16 cellular contexts compared by ENCODE assay signal in the genomic region with DNA sequence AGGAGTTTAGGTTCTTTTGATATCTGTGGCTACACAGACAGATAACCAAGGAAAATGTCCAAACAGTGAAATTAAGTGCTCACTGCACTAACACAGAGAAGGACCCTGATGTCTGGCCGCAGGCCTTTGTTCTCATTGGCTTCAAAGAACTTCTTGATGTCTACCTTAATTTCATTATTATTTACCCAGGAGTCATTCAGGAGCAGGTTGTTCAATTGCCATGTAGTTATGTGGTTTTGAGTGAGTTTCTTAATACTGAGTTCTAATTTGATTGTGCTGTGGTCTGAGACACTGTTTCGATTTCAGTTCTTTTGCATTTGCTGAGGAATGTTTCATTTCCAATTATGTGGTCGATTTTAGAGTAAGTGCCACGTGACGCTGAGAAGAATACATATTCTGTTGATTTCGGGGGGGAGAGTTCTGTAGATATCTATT. TPM values are rescaled to one million over a fixed set of nuclear protein-coding genes. Genes with fewer than 3 reads are reported as not detected.
A peak's percentile ranks its signal among the peaks of the same experiment; 100 is the strongest.
DNase-seq lines count a peak whose midpoint lies in the region; ATAC-seq and TF ChIP-seq lines count a peak whose summit lies in the region.
"Had no signal": no experiment of that assay in that cellular context is flagged by ENCODE, and none has a peak within 500 bp of the region (broad histone marks: within the 10 kb centered on the region; RNA-seq: fewer than 3 reads in every experiment).

No MANE protein-coding gene starts in this region.

- H3K9me3 ChIP-seq in CD4-positive, alpha-beta memory T cell (ENCODE audit: control insufficient read depth in 1 of 2, low read length in 2 of 2): no peaks in the 10 kb centered on the region
- H3K9me3 ChIP-seq in HAP-1: no peaks in the 10 kb centered on the region
- H3K9me3 ChIP-seq: ovary, transverse colon had no signal

- in situ Hi-C loops in HAP-1 (cut with MboI; ENCODE audit: low sequenced_read_pairs): no loop called here

- no peaks in the 10 kb centered on the region for H3K27me3 ChIP-seq in CD4-positive, alpha-beta memory T cell (ENCODE audit: insufficient read depth, low read length)
- no peaks in the 10 kb centered on the region for H3K27me3 ChIP-seq in HAP-1 (ENCODE audit: low read depth)
- H3K27me3 ChIP-seq: ovary, transverse colon had no signal

- CTCF ChIA-PET in CD4-positive, alpha-beta memory T cell (lab: Charles Lee; ENCODE audit: partially characterized antibody): interaction anchor here (0.8 to 1.6 kb wide), 4 partner anchors 12 to 19 kb away, joined by 3 to 5 read pairs (median 4); no protein-coding TSS in a partner anchor

- H3K27ac ChIP-seq in CD4-positive, alpha-beta memory T cell (ENCODE audit: low read depth, low read length): no peak overlapping the region
- peak overlapping the region; percentile 72 for H3K27ac ChIP-seq in VCaP
- H3K27ac ChIP-seq: ovary, transverse colon had no signal

- intact Hi-C loops in CD4-positive, alpha-beta memory T cell (cut with micrococcal nuclease): no loop called here

- peak overlapping the region; percentile 17 to 81 (median 59) for H3K27ac Mint-ChIP-seq in CD4-positive, alpha-beta memory T cell
- H3K27ac Mint-ChIP-seq: activated CD4-positive, alpha-beta T cell treated with anti-CD3 and anti-CD28 coated beads, Interleukin-2, amount 10 ng/mL, durations not matched to agents 7 days and 5 days had no signal

- H3K9me3 Mint-ChIP-seq in CD4-positive, alpha-beta memory T cell: no peaks in the 10 kb centered on the region
- H3K9me3 Mint-ChIP-seq: activated CD4-positive, alpha-beta T cell treated with anti-CD3 and anti-CD28 coated beads, Interleukin-2, amount 10 ng/mL, durations not matched to agents 7 days and 5 days had no signal

- no peaks in the 10 kb centered on the region for H3K36me3 ChIP-seq in CD4-positive, alpha-beta memory T cell (ENCODE audit: insufficient read depth, low read length)
- no peaks in the 10 kb centered on the region for H3K36me3 ChIP-seq in HAP-1 (replicated peaks)
- H3K36me3 ChIP-seq: ovary, transverse colon had no signal

- peak overlapping the region in 7 of 8 donors; percentile 21 to 90 (median 77) for H3K4me3 Mint-ChIP-seq in CD4-positive, alpha-beta memory T cell
- H3K4me3 Mint-ChIP-seq: activated CD4-positive, alpha-beta T cell treated with anti-CD3 and anti-CD28 coated beads, Interleukin-2, amount 10 ng/mL, durations not matched to agents 7 days and 5 days had no signal

- H3K4me1 ChIP-seq in CD4-positive, alpha-beta memory T cell (ENCODE audit: insufficient read depth, low read length): peaks cover 23% of the 10 kb centered on the region
- no peaks in the 10 kb centered on the region for H3K4me1 ChIP-seq in HAP-1

- ATAC-seq in GM18502 (IDR thresholded peaks at IDR 0.05; ENCODE audit: poor library complexity, unreplicated experiment) (peak; percentile 62), GM21786 (IDR thresholded peaks at IDR 0.05; ENCODE audit: unreplicated experiment) (peak; percentile 42), GM19455 (IDR thresholded peaks at IDR 0.05; ENCODE audit: unreplicated experiment) (no peak)
- ATAC-seq: left lobe of liver had no signal

- no peaks in the 10 kb centered on the region for H3K36me3 Mint-ChIP-seq in CD4-positive, alpha-beta memory T cell

- POLR2A ChIA-PET in CD4-positive, alpha-beta memory T cell (lab: Charles Lee; ENCODE audit: partially characterized antibody): interaction anchor here (1.9 to 2.4 kb wide), 2 partner anchors 8 to 15 kb away, joined by 8 to 10 read pairs; a partner anchor contains a TSS

- H3K27me3 Mint-ChIP-seq in CD4-positive, alpha-beta memory T cell: no peaks in the 10 kb centered on the region

- TF ChIP-seq CTCF in VCaP (conservative IDR thresholded peaks at IDR 0.05): no peak

- peaks cover 22 to 48% (median 27%) of the 10 kb centered on the region in 4 donors for H3K4me1 Mint-ChIP-seq in CD4-positive, alpha-beta memory T cell

- no peak for DNase-seq in CD4-positive, alpha-beta memory T cell
- DNase-seq in CD1c-positive myeloid dendritic cell (ENCODE audit: extremely low spot score): no peak
- no peak for DNase-seq in EL
- DNase-seq in HAP-1 (ENCODE audit: low spot score in 2 of 2): no peak
- DNase-seq: activated CD4-positive, alpha-beta T cell treated with anti-CD3 and anti-CD28 coated beads, Interleukin-2, amount 10 ng/mL, durations not matched to agents 7 days and 5 days; activated gamma-delta T cell; NCI-H187 treated with DMSO at 0.1 percent for 48 hours; ovary; T-helper 9 cell; transverse colon had no signal

- H3K4me3 ChIP-seq in CD4-positive, alpha-beta memory T cell (ENCODE audit: low read length in 2 of 2): no peak overlapping the region
- H3K4me3 ChIP-seq in HAP-1: no peak overlapping the region
- H3K4me3 ChIP-seq: ovary, skin epidermis, transverse colon had no signal

RNA-seq across cellular contexts. Expression of a gene that starts 15.2 kb away (rescaled TPM):
- 100 to 1,000 TPM; 193 to 196 TPM for total RNA-seq in CD4-positive, alpha-beta memory T cell
- polyA plus RNA-seq in CD4-positive, alpha-beta memory T cell: 10 to 100 TPM; 46.8 to 66.4 TPM
